ENCODE assay signal across 28 cellular contexts in genomic region chr3:55174723-55175122, GRCh38.
"Had no signal": no experiment of that assay in that cellular context is flagged by ENCODE, and none has a peak within 500 bp of the region (broad histone marks: within the 10 kb centered on the region; RNA-seq: fewer than 3 reads in every experiment).

No MANE protein-coding gene starts in this region.

- ATAC-seq: activated CD4-positive, alpha-beta T cell treated with anti-CD3 and anti-CD28 coated beads for 36 hours; activated CD8-positive, alpha-beta memory T cell treated with anti-CD3 and anti-CD28 coated beads, Interleukin-2, amount 10 ng/mL, durations not matched to agents 7 days and 5 days; activated CD8-positive, alpha-beta T cell treated with anti-CD3 and anti-CD28 coated beads, Interleukin-2, amount 10 ng/mL, durations not matched to agents 7 days and 5 days; activated naive CD8-positive, alpha-beta T cell treated with anti-CD3 and anti-CD28 coated beads, Interleukin-2, amount 50 U/mL, for 24 hours; body of pancreas; T-helper 17 cell had no signal

- H3K4me1 ChIP-seq: adrenal gland, body of pancreas, colonic mucosa, esophagus squamous epithelium had no signal

- H3K4me3 ChIP-seq: adrenal gland, body of pancreas, colonic mucosa, dorsolateral prefrontal cortex, esophagus squamous epithelium had no signal

- H3K27me3 ChIP-seq: body of pancreas, colonic mucosa, esophagus squamous epithelium had no signal

- DNase-seq: activated CD4-positive, alpha-beta memory T cell treated with anti-CD3 and anti-CD28 coated beads for 36 hours; activated CD4-positive, alpha-beta T cell treated with anti-CD3 and anti-CD28 coated beads for 36 hours; activated CD4-positive, alpha-beta T cell treated with anti-CD3 and anti-CD28 coated beads, Interleukin-2, amount 10 ng/mL, durations not matched to agents 24 days and 14 days; activated CD4-positive, CD25-positive, alpha-beta regulatory T cell; activated CD4-positive, CD25-positive, alpha-beta regulatory T cell treated with anti-CD3 and anti-CD28 coated beads, Interleukin-2, amount 50 U/mL, for 72 hours; activated CD8-positive, alpha-beta memory T cell treated with anti-CD3 and anti-CD28 coated beads, Interleukin-2, amount 10 ng/mL, durations not matched to agents 7 days and 5 days; activated CD8-positive, alpha-beta memory T cell treated with anti-CD3 and anti-CD28 coated beads, Interleukin-2, amount 50 U/mL, for 4 hours; activated CD8-positive, alpha-beta T cell treated with anti-CD3 and anti-CD28 coated beads, Interleukin-2, amount 10 ng/mL, durations not matched to agents 7 days and 5 days; activated effector memory CD4-positive, alpha-beta T cell treated with anti-CD3 and anti-CD28 coated beads, Interleukin-2, amount 50 U/mL, for 16 hours; activated naive CD4-positive, alpha-beta T cell treated with anti-CD3 and anti-CD28 coated beads for 36 hours; activated naive CD8-positive, alpha-beta T cell treated with anti-CD3 and anti-CD28 coated beads for 36 hours; activated naive CD8-positive, alpha-beta T cell treated with anti-CD3 and anti-CD28 coated beads, Interleukin-2, amount 50 U/mL, for 24 hours; activated T-cell treated with anti-CD3 and anti-CD28 coated beads, Interleukin-2, amount 50 U/mL, for 1 hour; activated T-cell treated with anti-CD3 and anti-CD28 coated beads, Interleukin-2, amount 50 U/mL, for 48 hours; adrenal gland; amygdala; aorta; body of pancreas; caudate nucleus; colonic mucosa; dorsolateral prefrontal cortex; effector memory CD4-positive, alpha-beta T cell; endodermal cell; esophagus squamous epithelium; head of caudate nucleus; T-helper 1 cell; T-helper 17 cell; T1000 had no signal

- H3K36me3 ChIP-seq: adrenal gland, colonic mucosa, esophagus squamous epithelium had no signal

- H3K27ac ChIP-seq: adrenal gland, body of pancreas, colonic mucosa, dorsolateral prefrontal cortex, esophagus squamous epithelium had no signal

- H3K9me3 ChIP-seq: adrenal gland, body of pancreas, colonic mucosa, esophagus squamous epithelium had no signal
